8 cellular contexts compared by ENCODE assay signal in genomic region chr1:28886731-28887417, GRCh38. TPM values are rescaled to one million over a fixed set of nuclear protein-coding genes. Genes with fewer than 3 reads are reported as not detected.
DNase-seq lines count a peak whose midpoint lies in the region; ATAC-seq and TF ChIP-seq lines count a peak whose summit lies in the region.

No MANE protein-coding gene starts in this region.

- POLR2A ChIA-PET in A673 (lab: Charles Lee; ENCODE audit: low non-redundant PET): no interaction called here
- POLR2A ChIA-PET in activated CD8-positive, alpha-beta T cell treated with anti-CD3 and anti-CD28 coated beads for 36 hours (lab: Charles Lee): interaction anchor here (0.8 to 1.3 kb wide), 7 partner anchors 27 to 381 kb away, joined by 3 to 6 read pairs (median 3); partner anchors contain the start of gene RCC1

- BruUV-seq in A673 (replicated peaks; lab: Mats Ljungman, UMichigan): no TSS peak

- H3K27ac Mint-ChIP-seq in activated CD8-positive, alpha-beta T cell treated with anti-CD3 and anti-CD28 coated beads for 36 hours: peak overlapping the region; percentile 98

- H3K4me3 ChIP-seq in A673 (ENCODE audit: low read depth, low read length, poor library complexity, severe bottlenecking) (peak overlapping the region; percentile 98), lower lobe of right lung (peak overlapping the region; percentile 95)

- H3K27me3 Mint-ChIP-seq in activated CD8-positive, alpha-beta T cell treated with anti-CD3 and anti-CD28 coated beads for 36 hours: no peaks in the 10 kb centered on the region

- DNase-seq in A673 (ENCODE audit: low spot score): peak; percentile 94
- DNase-seq in NCI-H774 (lab: John Stamatoyannopoulos, UW): peak; percentile 61
- peak; percentile 92 for DNase-seq in activated CD8-positive, alpha-beta T cell treated with anti-CD3 and anti-CD28 coated beads for 36 hours
- DNase-seq in ecto neural progenitor cell (ENCODE audit: low spot score): peak; percentile 88
- peak; percentile 94 for DNase-seq in lower lobe of right lung
- peak; percentile 75 to 91 (median 79) for DNase-seq in stimulated activated CD4-positive, alpha-beta T cell treated with anti-CD3 and anti-CD28 coated beads, TNF-alpha, amount 100 ng/mL, for 24 hours (ENCODE audit: low read depth in 3 of 3)

- CTCF ChIA-PET in A673 (lab: Charles Lee): no interaction called here
- CTCF ChIA-PET in activated CD8-positive, alpha-beta T cell treated with anti-CD3 and anti-CD28 coated beads for 36 hours (lab: Charles Lee): interaction anchor here (0.9 to 13.1 kb wide), 5 partner anchors 9 to 316 kb away, joined by 3 to 465 read pairs (median 3); no protein-coding TSS in a partner anchor

- H3K9me3 ChIP-seq in A673 (ENCODE audit: low read depth, low read length, poor library complexity, severe bottlenecking): no peaks in the 10 kb centered on the region
- H3K9me3 ChIP-seq in lower lobe of right lung: no peaks in the 10 kb centered on the region

- H3K4me3 Mint-ChIP-seq in activated CD8-positive, alpha-beta T cell treated with anti-CD3 and anti-CD28 coated beads for 36 hours: peak overlapping the region; percentile 86

- H3K36me3 ChIP-seq in A673 (ENCODE audit: insufficient read depth, low read length, poor library complexity, severe bottlenecking): no peaks in the 10 kb centered on the region
- no peaks in the 10 kb centered on the region for H3K36me3 ChIP-seq in lower lobe of right lung

- ATAC-seq in GM18861 (IDR thresholded peaks at IDR 0.05; ENCODE audit: unreplicated experiment): peak; percentile 34
- peak; percentile 76 for ATAC-seq in HG03354 (IDR thresholded peaks at IDR 0.05; ENCODE audit: poor library complexity, severe bottlenecking, unreplicated experiment)
- ATAC-seq in activated CD8-positive, alpha-beta T cell treated with anti-CD3 and anti-CD28 coated beads for 36 hours: peak; percentile 76
- ATAC-seq in lower lobe of right lung: peak; percentile 89 to 92

- H3K9me3 Mint-ChIP-seq in activated CD8-positive, alpha-beta T cell treated with anti-CD3 and anti-CD28 coated beads for 36 hours: no peaks in the 10 kb centered on the region

- H3K27me3 ChIP-seq in A673 (replicated peaks; ENCODE audit: insufficient read depth, low read depth, low read length, poor library complexity): no peaks in the 10 kb centered on the region
- no peaks in the 10 kb centered on the region for H3K27me3 ChIP-seq in lower lobe of right lung (ENCODE audit: low read depth)

- H3K4me1 ChIP-seq in A673 (ENCODE audit: insufficient read depth, low read length, poor library complexity, severe bottlenecking) (peaks cover 68% of the 10 kb centered on the region), lower lobe of right lung (peaks cover 49% of the 10 kb centered on the region)

- H3K27ac ChIP-seq in A673 (ENCODE audit: low read depth, low read length, poor library complexity, severe bottlenecking) (peak overlapping the region; percentile 95), lower lobe of right lung (peak overlapping the region; percentile 87)

- intact Hi-C loops in A673 (cut with micrococcal nuclease; ENCODE audit: unreplicated experiment): loop anchor here (5.0 kb wide), 1 partner anchor 100 kb away; no protein-coding TSS in a partner anchor
- intact Hi-C loops in activated CD8-positive, alpha-beta T cell treated with anti-CD3 and anti-CD28 coated beads for 36 hours (cut with micrococcal nuclease): no loop called here
- intact Hi-C loops in lower lobe of right lung (cut with DNase I): loop anchor here (10.0 kb wide), 1 partner anchor 308 kb away; no protein-coding TSS in a partner anchor

- H3K4me1 Mint-ChIP-seq in activated CD8-positive, alpha-beta T cell treated with anti-CD3 and anti-CD28 coated beads for 36 hours (ENCODE audit: low read depth): peaks cover 52% of the 10 kb centered on the region

- H3K36me3 Mint-ChIP-seq in activated CD8-positive, alpha-beta T cell treated with anti-CD3 and anti-CD28 coated beads for 36 hours (ENCODE audit: low read depth): no peaks in the 10 kb centered on the region

- TF ChIP-seq CTCF in A673 (conservative IDR thresholded peaks at IDR 0.05; ENCODE audit: low read depth, low read length) (no peak), lower lobe of right lung (IDR thresholded peaks at IDR 0.05) (peak; percentile 11)
- TF ChIP-seq CTCF in activated CD8-positive, alpha-beta T cell treated with anti-CD3 and anti-CD28 coated beads for 36 hours (IDR thresholded peaks at IDR 0.05): no peak

RNA-seq across cellular contexts. Expression of gene EPB41, which starts 27.5 kb away (rescaled TPM):
- total RNA-seq in A673 (2021) (337 TPM in 2 replicates), lower lobe of right lung (58.6 TPM)
- total RNA-seq in activated CD8-positive, alpha-beta T cell treated with anti-CD3 and anti-CD28 coated beads for 36 hours: 10 to 100 TPM; 74.9 to 80.3 TPM

Comparison
In these comparisons a context has a peak if more than half of its experiments do, and no peak if none do; other contexts are left out.
1. Peak in every context shown above with its lines: DNase-seq, ATAC-seq, H3K4me3 ChIP-seq and H3K27ac ChIP-seq.
2. ATAC-seq: peak in every context shown above with its lines; median percentile 90 in lower lobe of right lung; 76 in HG03354; 76 in activated CD8-positive, alpha-beta T cell treated with anti-CD3 and anti-CD28 coated beads for 36 hours; 34 in GM18861.